Comparison of ENCODE assay signal across 1 cellular context in genomic region chr1:205726619-205727125, GRCh38.
TF ChIP-seq lines count a peak whose summit lies in the region.

No MANE protein-coding gene starts in this region.

TF ChIP-seq in HepG2, 621 proteins besides CTCF, POLR2A, EP300 and RAD21 (continued from another document and continues in another):
- TF ChIP-seq LRRFIP1 (CRISPR knock-in tag; conservative IDR thresholded peaks at IDR 0.05) (no peak), ETV5 (CRISPR knock-in tag; IDR thresholded peaks at IDR 0.05; ENCODE audit: borderline replicate concordance) (no peak), NFRKB (IDR thresholded peaks at IDR 0.05) (no peak), ZNF282 (IDR thresholded peaks at IDR 0.05; ENCODE audit: partially characterized antibody) (no peak), ZNF839 (CRISPR knock-in tag; IDR thresholded peaks at IDR 0.05; ENCODE audit: borderline replicate concordance) (no peak), POGZ (CRISPR knock-in tag; IDR thresholded peaks at IDR 0.05) (no peak), TSC22D2 (CRISPR knock-in tag; IDR thresholded peaks at IDR 0.05; ENCODE audit: borderline replicate concordance) (no peak), ADNP (CRISPR knock-in tag; IDR thresholded peaks at IDR 0.05) (no peak), EZH2 (conservative IDR thresholded peaks at IDR 0.05; ENCODE audit: low read depth, low read length) (no peak), TBP (CRISPR knock-in tag; IDR thresholded peaks at IDR 0.05) (no peak), ZNF639 (CRISPR knock-in tag; conservative IDR thresholded peaks at IDR 0.05) (no peak), ATF3 (CRISPR knock-in tag; IDR thresholded peaks at IDR 0.05) (no peak), THRA (CRISPR knock-in tag; IDR thresholded peaks at IDR 0.05; ENCODE audit: borderline replicate concordance) (no peak), GATAD2A (CRISPR knock-in tag; IDR thresholded peaks at IDR 0.05) (peak; percentile 70), ATRX (CRISPR knock-in tag; IDR thresholded peaks at IDR 0.05; ENCODE audit: borderline replicate concordance) (no peak), WIZ (CRISPR knock-in tag; IDR thresholded peaks at IDR 0.05) (no peak), NFE2 (CRISPR knock-in tag; IDR thresholded peaks at IDR 0.05) (no peak), ZNF747 (CRISPR knock-in tag; IDR thresholded peaks at IDR 0.05; ENCODE audit: borderline replicate concordance) (no peak), ZNF572 (CRISPR knock-in tag; IDR thresholded peaks at IDR 0.05) (no peak), FOXP4 (CRISPR knock-in tag; IDR thresholded peaks at IDR 0.05) (peak; percentile 26; the same call in 1 of the 2 replicates), ASH2L (IDR thresholded peaks at IDR 0.05; ENCODE audit: insufficient read length, low read depth, low read length) (no peak), ZNF766 (CRISPR knock-in tag; IDR thresholded peaks at IDR 0.05; ENCODE audit: borderline replicate concordance) (no peak), ISX (CRISPR knock-in tag; conservative IDR thresholded peaks at IDR 0.05) (no peak), MXD1 (CRISPR knock-in tag; IDR thresholded peaks at IDR 0.05) (no peak), HOMEZ (CRISPR knock-in tag; IDR thresholded peaks at IDR 0.05; ENCODE audit: low read depth) (0 out of 2 replicates have a peak, but pooled peaks have one; percentile 14), ZNF746 (CRISPR knock-in tag; IDR thresholded peaks at IDR 0.05) (no peak), PPARG (CRISPR knock-in tag; conservative IDR thresholded peaks at IDR 0.05) (no peak; the same call in 1 of the 2 replicates), ZNF251 (CRISPR knock-in tag; IDR thresholded peaks at IDR 0.05) (no peak), SP140L (CRISPR knock-in tag; IDR thresholded peaks at IDR 0.05; ENCODE audit: borderline replicate concordance) (no peak), ZGPAT (CRISPR knock-in tag; IDR thresholded peaks at IDR 0.05) (peak; percentile 30; the same call in 1 of the 2 replicates), PTBP1 (IDR thresholded peaks at IDR 0.05; ENCODE audit: low read depth, low read length, poor library complexity, severe bottlenecking) (no peak), ZMYM3 (CRISPR knock-in tag; IDR thresholded peaks at IDR 0.05) (peak; percentile 58), ZNF816 (CRISPR knock-in tag; IDR thresholded peaks at IDR 0.05; ENCODE audit: borderline replicate concordance) (no peak), TCF7L2 (IDR thresholded peaks at IDR 0.05; ENCODE audit: low read depth, low read length) (no peak), KLF13 (CRISPR knock-in tag; IDR thresholded peaks at IDR 0.05) (no peak), ZNF317 (CRISPR knock-in tag; IDR thresholded peaks at IDR 0.05) (no peak), HCFC1 (IDR thresholded peaks at IDR 0.05; ENCODE audit: low read depth, low read length) (no peak), ZNF331 (CRISPR knock-in tag; IDR thresholded peaks at IDR 0.05) (no peak), NR2F6 (IDR thresholded peaks at IDR 0.05) (no peak), NR2F6 (CRISPR knock-in tag; IDR thresholded peaks at IDR 0.05) (0 out of 2 replicates have a peak, but pooled peaks have one; percentile 9), CENPBD1 (CRISPR knock-in tag; IDR thresholded peaks at IDR 0.05; ENCODE audit: borderline replicate concordance, low read depth) (no peak), DNMT3B (CRISPR knock-in tag; conservative IDR thresholded peaks at IDR 0.05) (no peak), KAT7 (CRISPR knock-in tag; IDR thresholded peaks at IDR 0.05; ENCODE audit: borderline replicate concordance) (no peak), ATF4 (CRISPR knock-in tag; IDR thresholded peaks at IDR 0.05) (peak in 1 of 2 experiments; percentile 81; a peak in 2 of 4 replicates), ZNF891 (CRISPR knock-in tag; IDR thresholded peaks at IDR 0.05) (no peak), TFDP1 (CRISPR knock-in tag; IDR thresholded peaks at IDR 0.05; ENCODE audit: borderline replicate concordance) (no peak), ZFY (CRISPR knock-in tag; IDR thresholded peaks at IDR 0.05) (no peak), HNF1B (CRISPR knock-in tag; IDR thresholded peaks at IDR 0.05) (no peak), TOE1 (CRISPR knock-in tag; IDR thresholded peaks at IDR 0.05) (no peak), ZNF10 (CRISPR knock-in tag; IDR thresholded peaks at IDR 0.05; ENCODE audit: borderline replicate concordance, low read depth) (no peak), FOSL2 (CRISPR knock-in tag; IDR thresholded peaks at IDR 0.05) (0 out of 2 replicates have a peak, but pooled peaks have one; percentile 17), ZNF724P (CRISPR knock-in tag; IDR thresholded peaks at IDR 0.05; ENCODE audit: borderline replicate concordance) (no peak), ZNF3 (CRISPR knock-in tag; IDR thresholded peaks at IDR 0.05) (peak; percentile 48; the same call in 1 of the 2 replicates), GFI1 (CRISPR knock-in tag; IDR thresholded peaks at IDR 0.05; ENCODE audit: borderline replicate concordance) (peak; percentile 98), ZNF562 (CRISPR knock-in tag; IDR thresholded peaks at IDR 0.05; ENCODE audit: borderline replicate concordance) (no peak), ZBTB8A (CRISPR knock-in tag; IDR thresholded peaks at IDR 0.05; ENCODE audit: borderline replicate concordance, low read depth) (no peak), ZKSCAN1 (IDR thresholded peaks at IDR 0.05; ENCODE audit: low read length) (no peak), SATB2 (CRISPR knock-in tag; IDR thresholded peaks at IDR 0.05) (no peak), IKZF4 (CRISPR knock-in tag; IDR thresholded peaks at IDR 0.05; ENCODE audit: borderline replicate concordance, low read depth, not compliant biosample characterization) (no peak), STAG1 (CRISPR knock-in tag; IDR thresholded peaks at IDR 0.05) (no peak)
